29 cellular contexts compared by ENCODE assay signal in the genomic region with DNA sequence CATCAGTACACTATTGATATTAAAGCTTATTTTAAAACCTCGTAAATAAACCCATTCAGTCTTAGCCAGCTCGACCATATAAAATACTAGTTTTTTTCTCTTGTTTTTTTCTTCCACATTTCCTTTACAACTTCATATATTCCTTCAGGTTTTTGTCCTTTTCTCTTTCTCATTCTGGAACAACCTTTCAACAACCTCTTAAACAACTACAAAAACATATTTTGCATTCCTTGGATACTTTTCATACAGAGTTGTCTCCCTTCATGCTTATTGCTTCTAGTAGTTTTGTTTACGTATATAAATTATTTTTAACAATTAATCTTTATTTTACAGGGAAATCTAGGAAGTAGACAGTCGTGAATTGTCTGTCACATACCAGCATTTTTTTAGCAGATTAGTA. TPM values are rescaled to one million over a fixed set of nuclear protein-coding genes. Genes with fewer than 3 reads are reported as not detected.
DNase-seq lines count a peak whose midpoint lies in the region; ATAC-seq and FAIRE-seq lines count a peak whose summit lies in the region.
"Had no signal": no experiment of that assay in that cellular context is flagged by ENCODE, and none has a peak within 500 bp of the region (broad histone marks: within the 10 kb centered on the region; RNA-seq: fewer than 3 reads in every experiment).

No MANE protein-coding gene starts in this region.

- ATAC-seq in GM19324 (IDR thresholded peaks at IDR 0.05; ENCODE audit: low FRiP score, unreplicated experiment) (no peak), HG02981 (IDR thresholded peaks at IDR 0.05; ENCODE audit: unreplicated experiment) (no peak)
- ATAC-seq: esophagus mucosa; naive thymus-derived CD4-positive, alpha-beta T cell; PC-3; stimulated activated effector memory CD8-positive, alpha-beta T cell treated with anti-CD3 and anti-CD28 coated beads, Interleukin-12 subunit alpha, Interleukin-12 subunit beta, amount 100 ng/mL, for 72 hours had no signal

- CTCF ChIA-PET in activated naive CD4-positive, alpha-beta T cell treated with anti-CD3 and anti-CD28 coated beads for 36 hours (lab: Charles Lee): no interaction called here
- CTCF ChIA-PET in CD8-positive, alpha-beta memory T cell (lab: Charles Lee): no interaction called here

- no peaks in the 10 kb centered on the region for H3K9me3 Mint-ChIP-seq in activated naive CD4-positive, alpha-beta T cell treated with anti-CD3 and anti-CD28 coated beads for 36 hours
- no peaks in the 10 kb centered on the region for H3K9me3 Mint-ChIP-seq in CD8-positive, alpha-beta memory T cell
- H3K9me3 Mint-ChIP-seq: stimulated activated effector memory CD8-positive, alpha-beta T cell treated with anti-CD3 and anti-CD28 coated beads, Interleukin-12 subunit alpha, Interleukin-12 subunit beta, amount 100 ng/mL, for 72 hours had no signal

- FAIRE-seq in TTC549 (lab: Jason Lieb, UNC): peak; percentile 59
- FAIRE-seq: keratinocyte had no signal

- DNase-seq in GM23248 (no peak), kidney glomerular epithelial cell (lab: John Stamatoyannopoulos, UW) (peak; percentile 42)
- no peak for DNase-seq in activated naive CD4-positive, alpha-beta T cell treated with anti-CD3 and anti-CD28 coated beads for 36 hours
- no peak for DNase-seq in CD8-positive, alpha-beta memory T cell
- DNase-seq: ACHN; activated CD4-positive, alpha-beta T cell treated with anti-CD3 and anti-CD28 coated beads for 4 hours; activated T-cell treated with anti-CD3 and anti-CD28 coated beads for 4 hours; caudate nucleus; DMS153; endodermal cell; foreskin fibroblast; naive thymus-derived CD4-positive, alpha-beta T cell; NCI-H1417; NCI-H2081; NCI-H526 treated with DMSO at 0.1 percent for 48 hours; occipital lobe; PC-3; stimulated activated CD4-positive, alpha-beta T cell treated with anti-CD3 and anti-CD28 coated beads, Interleukin-15, amount 100 ng/mL, for 24 hours; SW 1271 had no signal

- H3K27ac ChIP-seq in ACC112 (ENCODE audit: low read depth, low read length) (peak overlapping the region; percentile 34; the same call in 1 of the 2 replicates), GM23248 (no peak overlapping the region)
- no peak overlapping the region for H3K27ac ChIP-seq in CD8-positive, alpha-beta memory T cell (ENCODE audit: low read depth, low read length)
- H3K27ac ChIP-seq: VCaP had no signal

- H3K9me3 ChIP-seq in GM23248 (ENCODE audit: low read depth): no peaks in the 10 kb centered on the region
- H3K9me3 ChIP-seq in CD8-positive, alpha-beta memory T cell (ENCODE audit: low read length): no peaks in the 10 kb centered on the region
- H3K9me3 ChIP-seq: ascending aorta had no signal

- H3K79me2 ChIP-seq in ACC112 (ENCODE audit: control insufficient read depth, insufficient read depth, low read length, unreplicated experiment) (no peaks in the 10 kb centered on the region), GM23248 (ENCODE audit: insufficient read depth) (no peaks in the 10 kb centered on the region)

- H3K9ac ChIP-seq in GM23248: no peak overlapping the region

- WGBS in GM23248 (ENCODE audit: low coverage in 1 of 2, low lambda C conversion rate in 2 of 2, missing lambda C conversion rate in 2 of 2), 2 experiments: 70 to 73% methylated on average over 4 of the region's 4 CpGs

- H3K36me3 ChIP-seq in ACC112 (ENCODE audit: insufficient read depth, low read length) (no peaks in the 10 kb centered on the region), GM23248 (ENCODE audit: low read depth) (no peaks in the 10 kb centered on the region)
- H3K36me3 ChIP-seq in CD8-positive, alpha-beta memory T cell (ENCODE audit: insufficient read depth, low read length): no peaks in the 10 kb centered on the region
- H3K36me3 ChIP-seq: ascending aorta had no signal

- peaks cover 31% of the 10 kb centered on the region for H3K4me1 ChIP-seq in ACC112 (ENCODE audit: control insufficient read depth, insufficient read depth, low read length, unreplicated experiment)
- peaks cover 15% of the 10 kb centered on the region for H3K4me1 ChIP-seq in GM23248 (ENCODE audit: insufficient read depth)
- no peaks in the 10 kb centered on the region for H3K4me1 ChIP-seq in CD8-positive, alpha-beta memory T cell (ENCODE audit: insufficient read depth, low read length)

- peaks cover 7% of the 10 kb centered on the region for H3K4me1 Mint-ChIP-seq in activated naive CD4-positive, alpha-beta T cell treated with anti-CD3 and anti-CD28 coated beads for 36 hours (ENCODE audit: low read depth)
- H3K4me1 Mint-ChIP-seq in CD8-positive, alpha-beta memory T cell: no peaks in the 10 kb centered on the region
- H3K4me1 Mint-ChIP-seq: endodermal cell had no signal

- H3F3A ChIP-seq in GM23248 (ENCODE audit: insufficient read depth): no peaks in the 10 kb centered on the region

- H3K4me3 ChIP-seq in ACC112 (ENCODE audit: low read depth, low read length) (no peak overlapping the region), GM23248 (no peak overlapping the region)
- no peak overlapping the region for H3K4me3 ChIP-seq in CD8-positive, alpha-beta memory T cell (ENCODE audit: low read length)
- H3K4me3 ChIP-seq: ascending aorta had no signal

- peaks cover 9% of the 10 kb centered on the region for H3K36me3 Mint-ChIP-seq in activated naive CD4-positive, alpha-beta T cell treated with anti-CD3 and anti-CD28 coated beads for 36 hours (ENCODE audit: low read depth)
- H3K36me3 Mint-ChIP-seq in CD8-positive, alpha-beta memory T cell: peaks cover 3 to 12% (median 4%) of the 10 kb centered on the region in 3 donors

- no peak overlapping the region for H2AFZ ChIP-seq in ACC112 (ENCODE audit: low read length, unreplicated experiment)
- H2AFZ ChIP-seq in GM23248: no peak overlapping the region

- H3K4me2 ChIP-seq in GM23248 (ENCODE audit: unreplicated experiment): peak overlapping the region; percentile 51

- H3K27me3 Mint-ChIP-seq in activated naive CD4-positive, alpha-beta T cell treated with anti-CD3 and anti-CD28 coated beads for 36 hours (ENCODE audit: low read depth): no peaks in the 10 kb centered on the region
- H3K27me3 Mint-ChIP-seq in CD8-positive, alpha-beta memory T cell: no peaks in the 10 kb centered on the region
- H3K27me3 Mint-ChIP-seq: activated naive CD8-positive, alpha-beta T cell; naive thymus-derived CD4-positive, alpha-beta T cell had no signal

- POLR2A ChIA-PET in CD8-positive, alpha-beta memory T cell (lab: Charles Lee): no interaction called here

- no peaks in the 10 kb centered on the region for H4K20me1 ChIP-seq in GM23248 (ENCODE audit: insufficient read depth)

- no peak overlapping the region for H3K4me3 Mint-ChIP-seq in activated naive CD4-positive, alpha-beta T cell treated with anti-CD3 and anti-CD28 coated beads for 36 hours
- H3K4me3 Mint-ChIP-seq in CD8-positive, alpha-beta memory T cell: no peak overlapping the region
- H3K4me3 Mint-ChIP-seq: activated naive CD8-positive, alpha-beta T cell; endodermal cell; naive thymus-derived CD4-positive, alpha-beta T cell; stimulated activated effector memory CD8-positive, alpha-beta T cell treated with anti-CD3 and anti-CD28 coated beads, Interleukin-12 subunit alpha, Interleukin-12 subunit beta, amount 100 ng/mL, for 72 hours had no signal

- in situ Hi-C loops in GM23248 (cut with MboI): no loop called here

- H3K27me3 ChIP-seq in ACC112 (ENCODE audit: insufficient read depth, low read length) (no peaks in the 10 kb centered on the region), GM23248 (replicated peaks; ENCODE audit: insufficient read depth) (no peaks in the 10 kb centered on the region)
- no peaks in the 10 kb centered on the region for H3K27me3 ChIP-seq in CD8-positive, alpha-beta memory T cell (ENCODE audit: insufficient read depth, low read length, poor library complexity, severe bottlenecking)
- H3K27me3 ChIP-seq: ascending aorta had no signal

- no peaks in the 10 kb centered on the region for H3K9me2 ChIP-seq in GM23248 (ENCODE audit: insufficient read depth)

- intact Hi-C loops in activated naive CD4-positive, alpha-beta T cell treated with anti-CD3 and anti-CD28 coated beads for 36 hours (cut with micrococcal nuclease): no loop called here

- no peak overlapping the region for H3K27ac Mint-ChIP-seq in activated naive CD4-positive, alpha-beta T cell treated with anti-CD3 and anti-CD28 coated beads for 36 hours
- H3K27ac Mint-ChIP-seq in CD8-positive, alpha-beta memory T cell: peak overlapping the region in 1 of 8 donors; percentile 32
- H3K27ac Mint-ChIP-seq: activated naive CD8-positive, alpha-beta T cell; endodermal cell; naive thymus-derived CD4-positive, alpha-beta T cell; stimulated activated effector memory CD8-positive, alpha-beta T cell treated with anti-CD3 and anti-CD28 coated beads, Interleukin-12 subunit alpha, Interleukin-12 subunit beta, amount 100 ng/mL, for 72 hours had no signal

RNA-seq across cellular contexts. Expression of a gene that starts 41.2 kb away (rescaled TPM):
- 37.4 and 40.5 TPM in 2 replicates for total RNA-seq in GM23248 (2014; rRNA removed; shearing (Covaris generic))
- polyA plus RNA-seq in GM23248 (2016; fragmentation: Nextera tagmentation; extraction: Ambion mirVana): 71.9 and 74.2 TPM in 2 replicates
- 10 to 100 TPM; 26.9 to 29.5 TPM for total RNA-seq in activated naive CD4-positive, alpha-beta T cell treated with anti-CD3 and anti-CD28 coated beads for 36 hours
- 10 to 100 TPM; 36.4 to 41.2 TPM for total RNA-seq in CD8-positive, alpha-beta memory T cell
- 54.6 TPM for polyA plus RNA-seq in CD8-positive, alpha-beta memory T cell

RNA-seq across cellular contexts. Expression of a gene that starts 58.2 kb away (rescaled TPM):
- total RNA-seq in GM23248 (2014; rRNA removed; shearing (Covaris generic)): 126 and 129 TPM in 2 replicates
- polyA plus RNA-seq in GM23248 (2016; fragmentation: Nextera tagmentation; extraction: Ambion mirVana): 122 and 124 TPM in 2 replicates
- 100 to 1,000 TPM; 363 to 377 TPM for total RNA-seq in activated naive CD4-positive, alpha-beta T cell treated with anti-CD3 and anti-CD28 coated beads for 36 hours
- 100 to 1,000 TPM; 331 to 361 TPM for total RNA-seq in CD8-positive, alpha-beta memory T cell
- polyA plus RNA-seq in CD8-positive, alpha-beta memory T cell: 134 TPM
